In the genomic region with DNA sequence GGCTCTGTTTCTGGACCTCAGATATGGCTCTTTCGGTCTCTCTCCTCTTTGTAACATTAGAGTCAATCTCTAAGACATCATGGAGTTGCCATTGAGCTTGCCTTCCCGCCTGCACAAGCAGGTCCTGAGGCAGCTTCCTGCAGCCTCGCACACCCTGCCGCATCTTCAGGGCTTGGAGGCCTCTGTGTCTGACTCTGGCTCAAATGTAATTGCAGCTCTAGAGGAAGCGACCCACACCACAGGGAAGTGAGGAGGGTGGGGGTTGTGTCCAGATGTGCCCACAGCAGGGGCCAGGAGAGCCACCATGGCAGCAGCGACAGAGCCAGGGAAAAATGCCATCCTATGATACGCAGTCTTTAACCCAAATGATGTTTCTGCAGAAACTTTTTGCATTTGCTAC, we compare ENCODE assay signal across 22 cellular contexts.
DNase-seq lines count a peak whose midpoint lies in the region; ATAC-seq and TF ChIP-seq lines count a peak whose summit lies in the region.
"Had no signal": no experiment of that assay in that cellular context is flagged by ENCODE, and none has a peak within 500 bp of the region (broad histone marks: within the 10 kb centered on the region; RNA-seq: fewer than 3 reads in every experiment).

No MANE protein-coding gene starts in this region.

- TF ChIP-seq CTCF in body of pancreas (IDR thresholded peaks at IDR 0.05) (no peak), BE2C (IDR thresholded peaks at IDR 0.05; ENCODE audit: low read depth, low read length) (no peak)

- H3K4me2 ChIP-seq in GM23248 (ENCODE audit: unreplicated experiment) (no peak overlapping the region), skeletal muscle satellite cell (ENCODE audit: low read length) (no peak overlapping the region)

- no peak for DNase-seq in GM23248
- DNase-seq in body of pancreas: no peak
- no peak for DNase-seq in right cardiac atrium
- no peak for DNase-seq in GM19240 (ENCODE audit: insufficient read length, low spot score)
- no peak for DNase-seq in DMS53 treated with DMSO at 0.1 percent for 48 hours (lab: John Stamatoyannopoulos, UW; ENCODE audit: unreplicated experiment)
- no peak for DNase-seq in BE2C
- DNase-seq: activated B cell treated with CpG ODN at 0.5 μM for 24 hours; activated CD4-positive, alpha-beta memory T cell treated with anti-CD3 and anti-CD28 coated beads for 36 hours; activated naive CD4-positive, alpha-beta T cell treated with anti-CD3 and anti-CD28 coated beads for 36 hours; activated T-cell treated with anti-CD3 and anti-CD28 coated beads, Interleukin-2, amount 50 U/mL, for 24 hours; anterior cingulate cortex; KG1; mesendoderm; NCI-H69; occipital lobe; retina; RPMI8226; substantia nigra; T-helper 9 cell had no signal

- no peak overlapping the region for H3K9ac ChIP-seq in GM23248
- peak overlapping the region; percentile 41 for H3K9ac ChIP-seq in skeletal muscle satellite cell (ENCODE audit: low read depth, low read length)

- in situ Hi-C loops in GM23248 (cut with MboI): no loop called here

- no peaks in the 10 kb centered on the region for H3K9me2 ChIP-seq in GM23248 (ENCODE audit: insufficient read depth)

- H3K4me3 ChIP-seq in GM23248 (no peak overlapping the region), body of pancreas (no peak overlapping the region), right cardiac atrium (ENCODE audit: low read length) (no peak overlapping the region), skeletal muscle satellite cell (ENCODE audit: low read length) (no peak overlapping the region), BE2C (ENCODE audit: low read depth, low read length) (no peak overlapping the region)

- intact Hi-C loops in body of pancreas (cut with DNase I): no loop called here
- intact Hi-C loops in right cardiac atrium (cut with DNase I): no loop called here

- H3K27me3 ChIP-seq in GM23248 (replicated peaks; ENCODE audit: insufficient read depth) (no peaks in the 10 kb centered on the region), body of pancreas (no peaks in the 10 kb centered on the region), right cardiac atrium (ENCODE audit: control insufficient read depth, insufficient read depth) (no peaks in the 10 kb centered on the region), skeletal muscle satellite cell (ENCODE audit: control insufficient read depth, insufficient read depth, low read length) (no peaks in the 10 kb centered on the region), BE2C (no peaks in the 10 kb centered on the region)

- H3K9me3 ChIP-seq in GM23248 (ENCODE audit: low read depth) (no peaks in the 10 kb centered on the region), body of pancreas (no peaks in the 10 kb centered on the region), right cardiac atrium (ENCODE audit: control insufficient read depth, low read length) (no peaks in the 10 kb centered on the region), skeletal muscle satellite cell (replicated peaks; ENCODE audit: low read length) (no peaks in the 10 kb centered on the region), BE2C (no peaks in the 10 kb centered on the region)

- no peaks in the 10 kb centered on the region for H4K20me1 ChIP-seq in GM23248 (ENCODE audit: insufficient read depth)

- H3K4me1 ChIP-seq in GM23248 (ENCODE audit: insufficient read depth) (peaks cover 64% of the 10 kb centered on the region), body of pancreas (peaks cover 15% of the 10 kb centered on the region), right cardiac atrium (ENCODE audit: control insufficient read depth, insufficient read depth, low read length) (peaks cover 23% of the 10 kb centered on the region), skeletal muscle satellite cell (ENCODE audit: control insufficient read depth, insufficient read depth, low read length) (peaks cover 62% of the 10 kb centered on the region), BE2C (peaks cover 32% of the 10 kb centered on the region)

- peaks cover 44% of the 10 kb centered on the region for H3F3A ChIP-seq in GM23248 (ENCODE audit: insufficient read depth)

- ATAC-seq in body of pancreas (no peak), right cardiac atrium (no peak), HG03280 (IDR thresholded peaks at IDR 0.05; ENCODE audit: unreplicated experiment) (no peak)

- H3K27ac ChIP-seq in GM23248 (peak overlapping the region; percentile 85), body of pancreas (peak overlapping the region in 3 of 4 donors; percentile 50 to 74 (median 52)), right cardiac atrium (ENCODE audit: low read length) (peak overlapping the region; percentile 39)
- H3K27ac ChIP-seq: C4-2B had no signal

- H3K36me3 ChIP-seq in GM23248 (ENCODE audit: low read depth): no peaks in the 10 kb centered on the region
- H3K36me3 ChIP-seq in body of pancreas (replicated peaks in 1 of 2; ENCODE audit: insufficient read depth in 1 of 2, low read depth in 2 of 2): no peaks in the 10 kb centered on the region
- H3K36me3 ChIP-seq in skeletal muscle satellite cell (ENCODE audit: insufficient read depth, low read length): no peaks in the 10 kb centered on the region
- no peaks in the 10 kb centered on the region for H3K36me3 ChIP-seq in BE2C

- no peak overlapping the region for H2AFZ ChIP-seq in GM23248

- 98 to 99% methylated on average over 7 of the region's 7 CpGs for WGBS in GM23248 (ENCODE audit: low coverage in 1 of 2, low lambda C conversion rate in 2 of 2, missing lambda C conversion rate in 2 of 2), 2 experiments
- WGBS in body of pancreas, 2 donors: 93 to 95% methylated on average over 6 to 7 of the region's 7 CpGs
- 88% methylated on average over 7 of the region's 7 CpGs for WGBS in right cardiac atrium

- TF ChIP-seq POLR2A in body of pancreas (IDR thresholded peaks at IDR 0.05): no peak

- no peaks in the 10 kb centered on the region for H3K79me2 ChIP-seq in GM23248 (ENCODE audit: insufficient read depth)
